In genomic region chr2:44226753-44227152, GRCh38 we compare ENCODE assay signal across 1 cellular context.
A peak's percentile ranks its signal among the peaks of the same experiment; 100 is the strongest.
TF ChIP-seq lines count a peak whose summit lies in the region.

No MANE protein-coding gene starts in this region.

TF ChIP-seq in HEK293, 187 proteins besides CTCF, POLR2A, EP300 and RAD21 (continued from another document):
- TF ChIP-seq KLF1 (tag by site-specific recombination; IDR thresholded peaks at IDR 0.05) (no peak), ZNF791 (tag by site-specific recombination; IDR thresholded peaks at IDR 0.05) (no peak), SP3 (tag by site-specific recombination; IDR thresholded peaks at IDR 0.05) (no peak), ZNF623 (tag by site-specific recombination; IDR thresholded peaks at IDR 0.05) (peak; percentile 48), ZNF692 (tag by site-specific recombination; IDR thresholded peaks at IDR 0.05) (no peak), ZNF571 (tag by site-specific recombination; IDR thresholded peaks at IDR 0.05) (no peak), ZNF24 (tag by site-specific recombination; IDR thresholded peaks at IDR 0.05) (no peak), ZNF549 (tag by site-specific recombination; IDR thresholded peaks at IDR 0.05) (no peak), REST (tag by site-specific recombination; IDR thresholded peaks at IDR 0.05) (peak; percentile 42; the same call in 1 of the 2 replicates), ZNF654 (tag by site-specific recombination; IDR thresholded peaks at IDR 0.05; ENCODE audit: low read depth) (peak; percentile 9; the same call in 1 of the 2 replicates), ZSCAN4 (tag by site-specific recombination; IDR thresholded peaks at IDR 0.05) (no peak), ZNF707 (tag by site-specific recombination; IDR thresholded peaks at IDR 0.05) (no peak), ZNF521 (tag by site-specific recombination; IDR thresholded peaks at IDR 0.05) (no peak), ZNF221 (tag by site-specific recombination; IDR thresholded peaks at IDR 0.05; ENCODE audit: borderline replicate concordance) (no peak), ZNF366 (tag by site-specific recombination; conservative IDR thresholded peaks at IDR 0.05) (no peak), ZBTB7A (tag by site-specific recombination; IDR thresholded peaks at IDR 0.05; ENCODE audit: low read depth) (no peak), ZFP41 (tag by site-specific recombination; IDR thresholded peaks at IDR 0.05; ENCODE audit: borderline replicate concordance) (no peak), ZNF426 (tag by site-specific recombination; IDR thresholded peaks at IDR 0.05) (peak; percentile 53), ZNF600 (tag by site-specific recombination; IDR thresholded peaks at IDR 0.05) (no peak), SCRT2 (tag by site-specific recombination; IDR thresholded peaks at IDR 0.05) (no peak)
- TF ChIP-seq, protein P1, sequence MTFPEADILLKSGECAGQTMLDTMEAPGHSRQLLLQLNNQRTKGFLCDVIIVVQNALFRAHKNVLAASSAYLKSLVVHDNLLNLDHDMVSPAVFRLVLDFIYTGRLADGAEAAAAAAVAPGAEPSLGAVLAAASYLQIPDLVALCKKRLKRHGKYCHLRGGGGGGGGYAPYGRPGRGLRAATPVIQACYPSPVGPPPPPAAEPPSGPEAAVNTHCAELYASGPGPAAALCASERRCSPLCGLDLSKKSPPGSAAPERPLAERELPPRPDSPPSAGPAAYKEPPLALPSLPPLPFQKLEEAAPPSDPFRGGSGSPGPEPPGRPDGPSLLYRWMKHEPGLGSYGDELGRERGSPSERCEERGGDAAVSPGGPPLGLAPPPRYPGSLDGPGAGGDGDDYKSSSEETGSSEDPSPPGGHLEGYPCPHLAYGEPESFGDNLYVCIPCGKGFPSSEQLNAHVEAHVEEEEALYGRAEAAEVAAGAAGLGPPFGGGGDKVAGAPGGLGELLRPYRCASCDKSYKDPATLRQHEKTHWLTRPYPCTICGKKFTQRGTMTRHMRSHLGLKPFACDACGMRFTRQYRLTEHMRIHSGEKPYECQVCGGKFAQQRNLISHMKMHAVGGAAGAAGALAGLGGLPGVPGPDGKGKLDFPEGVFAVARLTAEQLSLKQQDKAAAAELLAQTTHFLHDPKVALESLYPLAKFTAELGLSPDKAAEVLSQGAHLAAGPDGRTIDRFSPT (tag by site-specific recombination; IDR thresholded peaks at IDR 0.05): no peak
- TF ChIP-seq, protein P2, sequence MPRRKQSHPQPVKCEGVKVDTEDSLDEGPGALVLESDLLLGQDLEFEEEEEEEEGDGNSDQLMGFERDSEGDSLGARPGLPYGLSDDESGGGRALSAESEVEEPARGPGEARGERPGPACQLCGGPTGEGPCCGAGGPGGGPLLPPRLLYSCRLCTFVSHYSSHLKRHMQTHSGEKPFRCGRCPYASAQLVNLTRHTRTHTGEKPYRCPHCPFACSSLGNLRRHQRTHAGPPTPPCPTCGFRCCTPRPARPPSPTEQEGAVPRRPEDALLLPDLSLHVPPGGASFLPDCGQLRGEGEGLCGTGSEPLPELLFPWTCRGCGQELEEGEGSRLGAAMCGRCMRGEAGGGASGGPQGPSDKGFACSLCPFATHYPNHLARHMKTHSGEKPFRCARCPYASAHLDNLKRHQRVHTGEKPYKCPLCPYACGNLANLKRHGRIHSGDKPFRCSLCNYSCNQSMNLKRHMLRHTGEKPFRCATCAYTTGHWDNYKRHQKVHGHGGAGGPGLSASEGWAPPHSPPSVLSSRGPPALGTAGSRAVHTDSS (tag by site-specific recombination; IDR thresholded peaks at IDR 0.05): no peak
- TF ChIP-seq, protein P3, sequence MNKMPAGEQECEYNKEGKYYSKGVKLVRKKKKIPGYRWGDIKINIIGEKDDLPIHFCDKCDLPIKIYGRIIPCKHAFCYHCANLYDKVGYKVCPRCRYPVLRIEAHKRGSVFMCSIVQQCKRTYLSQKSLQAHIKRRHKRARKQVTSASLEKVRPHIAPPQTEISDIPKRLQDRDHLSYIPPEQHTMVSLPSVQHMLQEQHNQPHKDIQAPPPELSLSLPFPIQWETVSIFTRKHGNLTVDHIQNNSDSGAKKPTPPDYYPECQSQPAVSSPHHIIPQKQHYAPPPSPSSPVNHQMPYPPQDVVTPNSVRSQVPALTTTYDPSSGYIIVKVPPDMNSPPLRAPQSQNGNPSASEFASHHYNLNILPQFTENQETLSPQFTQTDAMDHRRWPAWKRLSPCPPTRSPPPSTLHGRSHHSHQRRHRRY (tag by site-specific recombination; IDR thresholded peaks at IDR 0.05): no peak
- TF ChIP-seq, protein P4, sequence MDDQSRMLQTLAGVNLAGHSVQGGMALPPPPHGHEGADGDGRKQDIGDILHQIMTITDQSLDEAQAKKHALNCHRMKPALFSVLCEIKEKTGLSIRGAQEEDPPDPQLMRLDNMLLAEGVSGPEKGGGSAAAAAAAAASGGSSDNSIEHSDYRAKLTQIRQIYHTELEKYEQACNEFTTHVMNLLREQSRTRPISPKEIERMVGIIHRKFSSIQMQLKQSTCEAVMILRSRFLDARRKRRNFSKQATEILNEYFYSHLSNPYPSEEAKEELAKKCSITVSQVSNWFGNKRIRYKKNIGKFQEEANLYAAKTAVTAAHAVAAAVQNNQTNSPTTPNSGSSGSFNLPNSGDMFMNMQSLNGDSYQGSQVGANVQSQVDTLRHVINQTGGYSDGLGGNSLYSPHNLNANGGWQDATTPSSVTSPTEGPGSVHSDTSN (CRISPR knock-in tag; IDR thresholded peaks at IDR 0.05): no peak
TF ChIP-seq in HEK293: peak in this region for 12.
